ENCODE assay signal across 26 cellular contexts in the genomic region with DNA sequence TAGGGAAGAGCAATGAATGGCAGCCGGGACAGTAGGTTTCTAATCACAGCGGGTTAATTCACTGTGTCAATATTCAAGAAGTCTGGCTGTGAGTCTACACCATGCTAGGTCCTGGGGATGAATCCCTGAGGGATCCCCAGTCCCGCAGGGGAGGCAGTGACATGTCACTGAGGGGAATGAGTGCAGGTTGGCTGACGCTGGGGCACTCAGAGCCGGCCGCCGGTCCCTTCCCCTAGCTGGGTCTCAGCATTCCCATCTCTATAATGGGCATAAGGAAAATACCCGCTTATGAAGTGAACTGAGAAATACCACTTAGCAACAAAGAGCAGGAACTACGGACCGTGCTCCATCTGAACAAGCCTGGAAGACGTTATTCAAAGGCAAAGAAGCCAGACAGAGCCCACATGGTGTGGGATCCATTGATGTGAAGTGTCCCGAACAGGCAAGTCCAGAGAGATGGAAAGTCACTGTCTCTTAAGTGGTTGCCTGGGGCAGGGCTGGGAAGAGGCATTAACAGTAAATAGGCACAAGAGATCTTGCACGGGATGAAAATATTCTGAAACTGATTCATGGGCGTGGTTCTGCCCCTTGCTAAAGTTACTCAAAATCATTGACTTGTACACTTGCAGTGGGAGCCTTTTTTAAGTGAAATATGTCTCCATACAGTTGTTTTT. TPM values are rescaled to one million over a fixed set of nuclear protein-coding genes. Genes with fewer than 3 reads are reported as not detected.
"Had no signal": no experiment of that assay in that cellular context is flagged by ENCODE, and none has a peak within 500 bp of the region (broad histone marks: within the 10 kb centered on the region; RNA-seq: fewer than 3 reads in every experiment).

No MANE protein-coding gene starts in this region.

- H3K4me3 ChIP-seq: breast epithelium, Peyer's patch, SJSA1 had no signal

- H3K4me3 Mint-ChIP-seq: activated CD8-positive, alpha-beta memory T cell treated with anti-CD3 and anti-CD28 coated beads, Interleukin-2, amount 10 ng/mL, durations not matched to agents 7 days and 5 days; activated naive CD4-positive, alpha-beta T cell treated with anti-CD3 and anti-CD28 coated beads, Interleukin-2, amount 50 U/mL, for 24 hours; activated T-cell treated with anti-CD3 and anti-CD28 coated beads, Interleukin-2, amount 50 U/mL, for 24 hours; activated T-helper 1 cell treated with anti-CD3 and anti-CD28 coated beads, Interleukin-12 subunit alpha, Interleukin-12 subunit beta, Interleukin-2, Interleukin-4 antibody, amounts not matched to agents 30 ng/mL and 10 ng/mL and 1 ng/mL, durations not matched to agents 14 hours and 24 hours and 36 hours; T-helper 1 cell treated with Interleukin-12 subunit alpha and Interleukin-12 subunit beta and Interleukin-4 antibody, amounts not matched to agents 30 μg/mL and 1 μg/mL, for 36 hours; WTC11 had no signal

- H3K27me3 ChIP-seq: breast epithelium, Peyer's patch, SJSA1 had no signal

- H3K9me3 Mint-ChIP-seq: activated naive CD4-positive, alpha-beta T cell treated with anti-CD3 and anti-CD28 coated beads, Interleukin-2, amount 50 U/mL, for 24 hours; activated T-cell treated with anti-CD3 and anti-CD28 coated beads, Interleukin-2, amount 50 U/mL, for 24 hours; activated T-helper 1 cell treated with anti-CD3 and anti-CD28 coated beads, Interleukin-12 subunit alpha, Interleukin-12 subunit beta, Interleukin-2, Interleukin-4 antibody, amounts not matched to agents 30 ng/mL and 10 ng/mL and 1 ng/mL, durations not matched to agents 14 hours and 24 hours and 36 hours; T-helper 1 cell treated with Interleukin-12 subunit alpha and Interleukin-12 subunit beta and Interleukin-4 antibody, amounts not matched to agents 30 μg/mL and 1 μg/mL, for 36 hours; WTC11 had no signal

- ATAC-seq: activated CD8-positive, alpha-beta memory T cell treated with anti-CD3 and anti-CD28 coated beads, Interleukin-2, amount 10 ng/mL, durations not matched to agents 7 days and 5 days; WTC11 had no signal

- H3K27ac ChIP-seq: breast epithelium, Peyer's patch, SJSA1 had no signal

- H3K36me3 Mint-ChIP-seq: activated CD8-positive, alpha-beta memory T cell treated with anti-CD3 and anti-CD28 coated beads, Interleukin-2, amount 10 ng/mL, durations not matched to agents 7 days and 5 days; activated naive CD4-positive, alpha-beta T cell treated with anti-CD3 and anti-CD28 coated beads, Interleukin-2, amount 50 U/mL, for 24 hours; WTC11 had no signal

- H3K9me3 ChIP-seq: breast epithelium, Peyer's patch, SJSA1 had no signal

- H3K36me3 ChIP-seq: breast epithelium, Peyer's patch, SJSA1 had no signal

- H3K4me1 ChIP-seq: Peyer's patch, SJSA1 had no signal

- H3K4me1 Mint-ChIP-seq: activated CD8-positive, alpha-beta memory T cell treated with anti-CD3 and anti-CD28 coated beads, Interleukin-2, amount 10 ng/mL, durations not matched to agents 7 days and 5 days; activated naive CD4-positive, alpha-beta T cell treated with anti-CD3 and anti-CD28 coated beads, Interleukin-2, amount 50 U/mL, for 24 hours; WTC11 had no signal

- H3K27ac Mint-ChIP-seq: activated CD8-positive, alpha-beta memory T cell treated with anti-CD3 and anti-CD28 coated beads, Interleukin-2, amount 10 ng/mL, durations not matched to agents 7 days and 5 days; activated T-cell treated with anti-CD3 and anti-CD28 coated beads, Interleukin-2, amount 50 U/mL, for 24 hours; activated T-helper 1 cell treated with anti-CD3 and anti-CD28 coated beads, Interleukin-12 subunit alpha, Interleukin-12 subunit beta, Interleukin-2, Interleukin-4 antibody, amounts not matched to agents 30 ng/mL and 10 ng/mL and 1 ng/mL, durations not matched to agents 14 hours and 24 hours and 36 hours; T-helper 1 cell treated with Interleukin-12 subunit alpha and Interleukin-12 subunit beta and Interleukin-4 antibody, amounts not matched to agents 30 μg/mL and 1 μg/mL, for 36 hours; WTC11 had no signal

- DNase-seq: activated CD4-positive, alpha-beta T cell treated with anti-CD3 and anti-CD28 coated beads for 48 hours; activated CD4-positive, alpha-beta T cell treated with anti-CD3 and anti-CD28 coated beads, Interleukin-2, amount 50 U/mL, for 48 hours; activated CD4-positive, CD25-positive, alpha-beta regulatory T cell treated with anti-CD3 and anti-CD28 coated beads, Interleukin-2, amount 50 U/mL, for 72 hours; activated CD8-positive, alpha-beta memory T cell treated with anti-CD3 and anti-CD28 coated beads, Interleukin-2, amount 10 ng/mL, durations not matched to agents 7 days and 5 days; activated effector memory CD4-positive, alpha-beta T cell treated with Interleukin-2 at 50 U/mL for 16 hours; activated naive CD4-positive, alpha-beta T cell; activated T-cell treated with anti-CD3 and anti-CD28 coated beads, Interleukin-2, amount 50 U/mL, for 24 hours; aorta; caudate nucleus; Karpas-422; MM.1S; NCI-H1105; NCI-H1436; NCI-H1694 treated with DMSO at 0.1 percent for 48 hours; NCI-H2029 treated with DMSO at 0.1 percent for 48 hours; NCI-H510A treated with DMSO at 0.1 percent for 48 hours; NCI-H69; Peyer's patch; SHP77; T-helper 9 cell had no signal

RNA-seq across cellular contexts. Expression of a gene that starts 31.9 kb away (rescaled TPM):
- total RNA-seq: activated T-helper 1 cell treated with anti-CD3 and anti-CD28 coated beads, Interleukin-12 subunit alpha, Interleukin-12 subunit beta, Interleukin-2, Interleukin-4 antibody, amounts not matched to agents 30 ng/mL and 10 ng/mL and 1 ng/mL, durations not matched to agents 14 hours and 24 hours and 36 hours had no signal

RNA-seq across cellular contexts. Expression of a gene that starts 53.1 kb away (rescaled TPM):
- total RNA-seq: activated CD8-positive, alpha-beta memory T cell treated with anti-CD3 and anti-CD28 coated beads, Interleukin-2, amount 10 ng/mL, durations not matched to agents 7 days and 5 days; activated T-helper 1 cell treated with anti-CD3 and anti-CD28 coated beads, Interleukin-12 subunit alpha, Interleukin-12 subunit beta, Interleukin-2, Interleukin-4 antibody, amounts not matched to agents 30 ng/mL and 10 ng/mL and 1 ng/mL, durations not matched to agents 14 hours and 24 hours and 36 hours; SJSA1 had no signal
